Comparison of ENCODE assay signal across 12 cellular contexts in the genomic region with DNA sequence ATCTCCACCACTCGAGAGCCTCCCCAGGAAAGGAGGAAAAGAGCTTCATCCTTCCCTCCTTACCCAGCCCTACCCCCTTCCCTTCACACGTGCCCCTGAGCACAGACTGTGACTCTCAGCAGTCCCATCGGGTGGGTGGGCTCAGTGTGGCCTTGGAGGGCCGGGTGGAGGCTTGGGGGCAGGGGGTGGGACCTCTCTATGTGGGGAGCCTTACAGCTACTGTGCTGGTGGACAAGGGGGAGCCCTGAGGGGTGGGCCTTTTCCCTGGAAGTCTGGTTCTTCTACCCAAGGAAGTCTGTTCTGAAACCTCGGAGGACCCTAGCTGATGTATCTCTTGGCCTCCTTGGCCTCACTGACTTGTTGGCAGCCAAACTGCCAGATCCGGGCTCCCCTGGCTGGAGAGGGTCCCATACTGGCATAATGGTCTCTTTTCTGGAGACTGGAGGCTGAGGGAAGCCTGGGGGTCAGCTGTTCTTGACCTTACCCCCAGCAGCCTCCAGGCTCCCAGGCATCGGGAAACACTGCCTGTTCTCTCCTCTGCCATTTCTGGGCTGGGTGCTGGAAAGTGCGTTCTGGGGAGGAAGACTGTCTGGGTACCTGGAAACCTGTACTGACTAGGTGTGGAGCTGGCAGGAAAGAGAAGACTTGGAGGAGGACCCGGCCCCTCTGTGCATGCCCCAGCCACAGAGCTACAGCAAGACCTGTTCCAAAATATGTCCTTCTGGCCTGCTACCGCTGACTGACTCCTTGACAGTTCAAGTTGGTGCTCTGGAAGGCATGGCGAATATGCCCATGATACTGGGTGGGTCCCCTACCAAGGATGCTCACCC. TPM values are rescaled to one million over a fixed set of nuclear protein-coding genes. Genes with fewer than 3 reads are reported as not detected.
DNase-seq lines count a peak whose midpoint lies in the region; ATAC-seq, FAIRE-seq and TF ChIP-seq lines count a peak whose summit lies in the region.
"Had no signal": no experiment of that assay in that cellular context is flagged by ENCODE, and none has a peak within 500 bp of the region (broad histone marks: within the 10 kb centered on the region; RNA-seq: fewer than 3 reads in every experiment).

No MANE protein-coding gene starts in this region.

- no peak overlapping the region for H3K4me3 ChIP-seq in liver (ENCODE audit: low read depth in 1 of 3, low read length in 3 of 3)
- no peak overlapping the region for H3K4me3 ChIP-seq in HepG2 (replicated peaks in 1 of 3; ENCODE audit: insufficient read depth in 1 of 3, low read depth in 2 of 3, low read length in 3 of 3)
- no peak overlapping the region for H3K4me3 ChIP-seq in mucosa of rectum (ENCODE audit: low read length in 2 of 2)
- H3K4me3 ChIP-seq in aorta (ENCODE audit: low read length in 2 of 2) = no peak overlapping the region

- 56% methylated on average over 11 of the region's 11 CpGs for WGBS in liver
- 41% methylated on average over 6 of the region's 11 CpGs for WGBS in HepG2 (ENCODE audit: low lambda C conversion rate)
- 35 to 38% methylated on average over 11 of the region's 11 CpGs for WGBS in aorta, 2 donors

- no peak for TF ChIP-seq CTCF in liver (IDR thresholded peaks at IDR 0.05; ENCODE audit: low read depth, low read length, missing input control)
- no peak for TF ChIP-seq CTCF in HepG2 (CRISPR knock-in tag; IDR thresholded peaks at IDR 0.05)

- in situ Hi-C loops in HepG2 (cut with HindIII; ENCODE audit: extremely low pct_ligation_motif_present, low pct_unique_long_range_greater_than_20kb) = no loop called here

- FAIRE-seq in HepG2 (lab: Jason Lieb, UNC) = no peak
- FAIRE-seq: astrocyte, TTC549 had no signal

- H2AFZ ChIP-seq in HepG2 (ENCODE audit: low read length) = no peak overlapping the region

- no peaks in the 10 kb centered on the region for H4K20me1 ChIP-seq in HepG2 (ENCODE audit: insufficient read depth, low read length)

- intact Hi-C loops in HepG2 (cut with micrococcal nuclease; ENCODE audit: unreplicated experiment) (no loop called here), aorta (cut with DNase I) (no loop called here)

- H3K9ac ChIP-seq in liver (ENCODE audit: low read depth in 1 of 2, low read length in 2 of 2) (no peak overlapping the region), HepG2 (ENCODE audit: insufficient read depth, low read depth, low read length) (no peak overlapping the region), mucosa of rectum (ENCODE audit: low read depth in 1 of 2, low read length in 2 of 2) (no peak overlapping the region)

- ATAC-seq in HepG2 (no peak), aorta (ENCODE audit: low FRiP score) (peak; percentile 2), HG03342 (IDR thresholded peaks at IDR 0.05; ENCODE audit: unreplicated experiment) (no peak)
- no peak for ATAC-seq in central memory CD8-positive, alpha-beta T cell (replicated peaks; ENCODE audit: extremely low read depth, poor library complexity, severe bottlenecking)

- no TSS peak for BruUV-seq in HepG2 (replicated peaks; lab: Mats Ljungman, UMichigan)

- H3K27me3 Mint-ChIP-seq in central memory CD8-positive, alpha-beta T cell = peaks cover 54% of the 10 kb centered on the region

- TF ChIP-seq RAD21 in liver (IDR thresholded peaks at IDR 0.05) = no peak
- no peak for TF ChIP-seq RAD21 in HepG2 (CRISPR knock-in tag; IDR thresholded peaks at IDR 0.05)

- no peaks in the 10 kb centered on the region for H3K36me3 ChIP-seq in liver (ENCODE audit: control insufficient read depth in 4 of 4, insufficient read depth in 3 of 4, low read depth in 1 of 4, low read length in 3 of 4)
- H3K36me3 ChIP-seq in HepG2 (replicated peaks in 1 of 2; ENCODE audit: control insufficient read depth in 1 of 2, insufficient read depth in 2 of 2, low read length in 2 of 2) = no peaks in the 10 kb centered on the region
- no peaks in the 10 kb centered on the region for H3K36me3 ChIP-seq in mucosa of rectum (ENCODE audit: control insufficient read depth in 2 of 2, insufficient read depth in 2 of 2, low read length in 2 of 2)
- no peaks in the 10 kb centered on the region for H3K36me3 ChIP-seq in aorta (ENCODE audit: control insufficient read depth in 1 of 2, insufficient read depth in 2 of 2, low read length in 1 of 2)

- H3K4me1 ChIP-seq in liver (ENCODE audit: control insufficient read depth in 4 of 4, insufficient read depth in 4 of 4, low read length in 3 of 4) (peaks cover 0 to 10% (median 0%) of the 10 kb centered on the region in 4 donors), HepG2 (ENCODE audit: insufficient read depth, low read length) (peaks cover 17% of the 10 kb centered on the region), mucosa of rectum (ENCODE audit: control insufficient read depth in 2 of 2, insufficient read depth in 2 of 2, low read length in 2 of 2) (peaks cover 5 to 8% of the 10 kb centered on the region in 2 donors), aorta (ENCODE audit: control insufficient read depth in 1 of 2, insufficient read depth in 2 of 2, low read length in 2 of 2) (peaks cover 0 to 4% of the 10 kb centered on the region in 2 donors)

- H3K27ac ChIP-seq in liver (ENCODE audit: low read depth in 1 of 2, low read length in 2 of 2) = peak overlapping the region; percentile 53 to 78
- H3K27ac ChIP-seq in HepG2 (ENCODE audit: extremely low read length, insufficient read depth, low read length) = no peak overlapping the region
- H3K27ac ChIP-seq in mucosa of rectum (ENCODE audit: low read depth in 2 of 2, low read length in 2 of 2) = peak overlapping the region; percentile 23 to 32
- peak overlapping the region in 1 of 2 donors; percentile 2 for H3K27ac ChIP-seq in aorta (ENCODE audit: low read depth in 1 of 2, low read length in 2 of 2)

- POLR2A ChIA-PET in HepG2 (lab: Yijun Ruan, JAX) = no interaction called here

- no peak for TF ChIP-seq EP300 in HepG2 (IDR thresholded peaks at IDR 0.05; ENCODE audit: low read depth in 2 of 2, low read length in 2 of 2)
- TF ChIP-seq EP300 in HepG2 (CRISPR knock-in tag; IDR thresholded peaks at IDR 0.05; ENCODE audit: borderline replicate concordance) = no peak

- H3K27me3 ChIP-seq in liver (ENCODE audit: control insufficient read depth in 4 of 4, insufficient read depth in 4 of 4, low read length in 3 of 4) = no peaks in the 10 kb centered on the region
- H3K27me3 ChIP-seq in HepG2 (ENCODE audit: control insufficient read depth in 1 of 2, insufficient read depth in 2 of 2, low read length in 2 of 2) = peaks cover 1 to 14% of the 10 kb centered on the region in 2 experiments; a peak in 4 of 5 replicates
- peaks cover 0 to under 1% of the 10 kb centered on the region in 2 donors for H3K27me3 ChIP-seq in mucosa of rectum (ENCODE audit: control insufficient read depth in 2 of 2, insufficient read depth in 2 of 2, low read length in 2 of 2)
- no peaks in the 10 kb centered on the region for H3K27me3 ChIP-seq in aorta (ENCODE audit: control insufficient read depth in 1 of 2, insufficient read depth in 2 of 2, low read length in 1 of 2)

- DNase-seq in HepG2 (ENCODE audit: low spot score) (no peak), aorta (peak in 1 of 2 donors; percentile 74), SW 1271 (lab: John Stamatoyannopoulos, UW) (no peak), NCI-H345 treated with DMSO at 0.1 percent for 48 hours (lab: John Stamatoyannopoulos, UW; ENCODE audit: unreplicated experiment) (no peak)
- no peak for DNase-seq in central memory CD8-positive, alpha-beta T cell (ENCODE audit: low spot score in 2 of 2)
- DNase-seq: NCI-H345 had no signal

- H3K4me2 ChIP-seq in HepG2 (ENCODE audit: low read depth, low read length) = no peak overlapping the region

- CTCF ChIA-PET in HepG2 (lab: Yijun Ruan, JAX; ENCODE audit: low intra/inter-chr PET ratio, low total read pairs) = no interaction called here

- no peaks in the 10 kb centered on the region for H3K36me3 Mint-ChIP-seq in central memory CD8-positive, alpha-beta T cell (ENCODE audit: insufficient read depth)

- no peaks in the 10 kb centered on the region for H3K4me1 Mint-ChIP-seq in central memory CD8-positive, alpha-beta T cell

- no peak overlapping the region for H3K4me3 Mint-ChIP-seq in central memory CD8-positive, alpha-beta T cell

- H3K27ac Mint-ChIP-seq in central memory CD8-positive, alpha-beta T cell (ENCODE audit: low read depth) = peak overlapping the region; percentile 44

- H3K79me2 ChIP-seq in HepG2 (ENCODE audit: insufficient read depth, low read length) = no peaks in the 10 kb centered on the region

- no peaks in the 10 kb centered on the region for H3K9me3 Mint-ChIP-seq in central memory CD8-positive, alpha-beta T cell

- no peak for TF ChIP-seq POLR2A in HepG2 (IDR thresholded peaks at IDR 0.05; ENCODE audit: insufficient read depth in 1 of 2, low read depth in 2 of 2, low read length in 2 of 2)

- H3K9me3 ChIP-seq in liver (ENCODE audit: control insufficient read depth in 4 of 4, low read length in 3 of 4) = no peaks in the 10 kb centered on the region
- H3K9me3 ChIP-seq in HepG2 (ENCODE audit: low read length) = no peaks in the 10 kb centered on the region
- no peaks in the 10 kb centered on the region for H3K9me3 ChIP-seq in mucosa of rectum (ENCODE audit: control insufficient read depth in 2 of 2, low read length in 2 of 2)
- H3K9me3 ChIP-seq in aorta (ENCODE audit: control insufficient read depth, low read length) = no peaks in the 10 kb centered on the region

RNA-seq across cellular contexts. Expression of a gene that starts 7.6 kb away (rescaled TPM):
- total RNA-seq in liver (1 to 10 TPM; 5.2 to 5.9 TPM), HepG2 (2016; rRNA removed; fragmentation: Illumina TruSeq; extraction: Trizol) (0.18 and 0.24 TPM in 2 replicates), aorta (10 to 100 TPM; 16.1 to 42.7 TPM)
- polyA plus RNA-seq in liver (1 to 10 TPM in 1 of 2 donors, under 1 TPM in 1; 0.94 to 3.4 TPM), HepG2 (2011; rRNA removed) (0.11 and 0.42 TPM in 2 replicates), aorta (10 to 100 TPM; 13.6 to 26.9 TPM)
- not detected in 2 replicates for total RNA-seq in HepG2 (2016; cell fraction: cytosol; rRNA removed; fragmentation: Illumina TruSeq; extraction: Trizol; ENCODE audit: low read depth)
- 0.12 and 0.17 TPM in 2 replicates for total RNA-seq in HepG2 (2016; cell fraction: insoluble cytoplasmic fraction; rRNA removed; fragmentation: Illumina TruSeq; extraction: Trizol)
- total RNA-seq in HepG2 (2016; cell fraction: membrane; rRNA removed; fragmentation: Illumina TruSeq; extraction: Trizol) = 0.10 and 0.15 TPM in 2 replicates
- 0.34 and 0.43 TPM in 2 replicates for total RNA-seq in HepG2 (2016; cell fraction: nucleus; rRNA removed; fragmentation: Illumina TruSeq; extraction: Trizol)
- polyA plus RNA-seq in HepG2 (2011; cell fraction: cytosol; rRNA removed) = 0.15 and 0.32 TPM in 2 replicates
- 0.71 and 0.77 TPM in 2 replicates for polyA plus RNA-seq in HepG2 (2011; cell fraction: nucleus; rRNA removed)
- 0.28 and 0.65 TPM in 2 replicates for polyA plus RNA-seq in HepG2 (2012)
- polyA plus RNA-seq in HepG2 (2016; cell fraction: cytosol; fragmentation: Illumina TruSeq; extraction: Trizol; ENCODE audit: low read depth) = 0.10 TPM in 1 of 2 replicates, not detected in the other
- polyA plus RNA-seq in HepG2 (2016; cell fraction: insoluble cytoplasmic fraction; fragmentation: Illumina TruSeq; extraction: Trizol; ENCODE audit: low read depth) = 0.24 and 0.26 TPM in 2 replicates
- 0.21 TPM in 1 of 2 replicates, not detected in the other for polyA plus RNA-seq in HepG2 (2016; cell fraction: membrane; fragmentation: Illumina TruSeq; extraction: Trizol; ENCODE audit: low read depth)
- polyA plus RNA-seq in HepG2 (2016; cell fraction: nucleus; fragmentation: Illumina TruSeq; extraction: Trizol; ENCODE audit: insufficient read depth, low read depth) = 0.43 and 0.83 TPM in 2 replicates
- polyA minus RNA-seq in HepG2 (2011; rRNA and poly(A)+ RNA removed; ENCODE audit: low replicate concordance) = 0.28 TPM in 1 of 2 replicates, not detected in the other
- 0.18 and 0.69 TPM in 2 replicates for polyA minus RNA-seq in HepG2 (2011; cell fraction: cytosol; rRNA and poly(A)+ RNA removed)
- 0.50 and 0.64 TPM in 2 replicates for polyA minus RNA-seq in HepG2 (2011; cell fraction: nucleus; rRNA and poly(A)+ RNA removed)

RNA-seq across cellular contexts. Expression of a gene that starts 43.8 kb away (rescaled TPM):
- total RNA-seq in liver (10 to 100 TPM; 12.0 to 15.9 TPM), HepG2 (2016; rRNA removed; fragmentation: Illumina TruSeq; extraction: Trizol) (9.0 and 14.3 TPM in 2 replicates), aorta (10 to 100 TPM; 17.1 to 32.2 TPM)
- polyA plus RNA-seq in liver (1 to 10 TPM; 5.2 to 7.3 TPM), HepG2 (2011; rRNA removed) (20.1 and 22.0 TPM in 2 replicates), aorta (1 to 10 TPM; 1.1 to 9.7 TPM)
- 2.0 and 2.3 TPM in 2 replicates for total RNA-seq in HepG2 (2016; cell fraction: cytosol; rRNA removed; fragmentation: Illumina TruSeq; extraction: Trizol; ENCODE audit: low read depth)
- 7.0 and 14.3 TPM in 2 replicates for total RNA-seq in HepG2 (2016; cell fraction: insoluble cytoplasmic fraction; rRNA removed; fragmentation: Illumina TruSeq; extraction: Trizol)
- total RNA-seq in HepG2 (2016; cell fraction: membrane; rRNA removed; fragmentation: Illumina TruSeq; extraction: Trizol) = 4.2 and 4.3 TPM in 2 replicates
- total RNA-seq in HepG2 (2016; cell fraction: nucleus; rRNA removed; fragmentation: Illumina TruSeq; extraction: Trizol) = 17.7 and 19.8 TPM in 2 replicates
- polyA plus RNA-seq in HepG2 (2011; cell fraction: cytosol; rRNA removed) = 14.1 and 15.1 TPM in 2 replicates
- 24.3 and 28.3 TPM in 2 replicates for polyA plus RNA-seq in HepG2 (2011; cell fraction: nucleus; rRNA removed)
- 9.5 and 10.1 TPM in 2 replicates for polyA plus RNA-seq in HepG2 (2012)
- 1.2 and 1.4 TPM in 2 replicates for polyA plus RNA-seq in HepG2 (2016; cell fraction: cytosol; fragmentation: Illumina TruSeq; extraction: Trizol; ENCODE audit: low read depth)
- polyA plus RNA-seq in HepG2 (2016; cell fraction: insoluble cytoplasmic fraction; fragmentation: Illumina TruSeq; extraction: Trizol; ENCODE audit: low read depth) = 5.4 and 6.6 TPM in 2 replicates
- polyA plus RNA-seq in HepG2 (2016; cell fraction: membrane; fragmentation: Illumina TruSeq; extraction: Trizol; ENCODE audit: low read depth) = 1.6 and 1.7 TPM in 2 replicates
- polyA plus RNA-seq in HepG2 (2016; cell fraction: nucleus; fragmentation: Illumina TruSeq; extraction: Trizol; ENCODE audit: insufficient read depth, low read depth) = 20.3 and 21.5 TPM in 2 replicates
- polyA minus RNA-seq in HepG2 (2011; rRNA and poly(A)+ RNA removed; ENCODE audit: low replicate concordance) = 49.6 and 66.8 TPM in 2 replicates
- polyA minus RNA-seq in HepG2 (2011; cell fraction: cytosol; rRNA and poly(A)+ RNA removed) = 12.2 and 12.8 TPM in 2 replicates
- polyA minus RNA-seq in HepG2 (2011; cell fraction: nucleus; rRNA and poly(A)+ RNA removed) = 26.4 and 31.6 TPM in 2 replicates

RNA-seq across cellular contexts. Expression of a gene that starts 57.3 kb away (rescaled TPM):
- total RNA-seq in liver (not detected), HepG2 (2016; rRNA removed; fragmentation: Illumina TruSeq; extraction: Trizol) (not detected in 2 replicates), aorta (not detected)
- polyA plus RNA-seq in liver (not detected), HepG2 (2011; rRNA removed) (not detected in 2 replicates), aorta (1 to 10 TPM in 1 of 2 donors, not detected in 1; 4.4 TPM)
- not detected in 2 replicates for total RNA-seq in HepG2 (2016; cell fraction: cytosol; rRNA removed; fragmentation: Illumina TruSeq; extraction: Trizol; ENCODE audit: low read depth)
- total RNA-seq in HepG2 (2016; cell fraction: insoluble cytoplasmic fraction; rRNA removed; fragmentation: Illumina TruSeq; extraction: Trizol) = not detected in 2 replicates
- not detected in 2 replicates for total RNA-seq in HepG2 (2016; cell fraction: membrane; rRNA removed; fragmentation: Illumina TruSeq; extraction: Trizol)
- total RNA-seq in HepG2 (2016; cell fraction: nucleus; rRNA removed; fragmentation: Illumina TruSeq; extraction: Trizol) = not detected in 2 replicates
- not detected in 2 replicates for polyA plus RNA-seq in HepG2 (2011; cell fraction: cytosol; rRNA removed)
- not detected in 2 replicates for polyA plus RNA-seq in HepG2 (2011; cell fraction: nucleus; rRNA removed)
- polyA plus RNA-seq in HepG2 (2012) = not detected in 2 replicates
- not detected in 2 replicates for polyA plus RNA-seq in HepG2 (2016; cell fraction: cytosol; fragmentation: Illumina TruSeq; extraction: Trizol; ENCODE audit: low read depth)
- not detected in 2 replicates for polyA plus RNA-seq in HepG2 (2016; cell fraction: insoluble cytoplasmic fraction; fragmentation: Illumina TruSeq; extraction: Trizol; ENCODE audit: low read depth)
- not detected in 2 replicates for polyA plus RNA-seq in HepG2 (2016; cell fraction: membrane; fragmentation: Illumina TruSeq; extraction: Trizol; ENCODE audit: low read depth)
- polyA plus RNA-seq in HepG2 (2016; cell fraction: nucleus; fragmentation: Illumina TruSeq; extraction: Trizol; ENCODE audit: insufficient read depth, low read depth) = not detected in 2 replicates
- polyA minus RNA-seq in HepG2 (2011; rRNA and poly(A)+ RNA removed; ENCODE audit: low replicate concordance) = not detected in 2 replicates
- not detected in 2 replicates for polyA minus RNA-seq in HepG2 (2011; cell fraction: cytosol; rRNA and poly(A)+ RNA removed)
- not detected in 2 replicates for polyA minus RNA-seq in HepG2 (2011; cell fraction: nucleus; rRNA and poly(A)+ RNA removed)
- total RNA-seq: astrocyte, glomerular endothelial cell had no signal
